Comparison of ENCODE assay signal across 29 cellular contexts in the genomic region with DNA sequence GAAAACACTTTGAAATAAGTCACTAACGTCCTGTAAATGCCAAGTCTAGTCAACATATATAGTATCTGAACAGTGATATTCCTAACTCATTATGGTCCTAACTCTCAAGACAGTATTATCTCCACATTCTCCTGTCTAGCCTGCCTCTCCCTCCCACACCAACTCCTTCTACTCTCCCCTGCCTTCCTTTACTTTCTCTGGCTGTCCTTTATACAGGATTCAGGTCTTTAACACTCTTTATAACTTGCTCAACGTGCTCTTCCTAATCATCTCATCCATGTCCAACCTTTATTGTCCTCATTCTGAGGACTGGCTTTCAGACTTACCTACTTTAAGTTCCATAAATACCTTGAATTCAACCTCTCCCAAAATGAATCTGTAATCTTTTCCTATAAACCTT. TPM values are rescaled to one million over a fixed set of nuclear protein-coding genes. Genes with fewer than 3 reads are reported as not detected.
A peak's percentile ranks its signal among the peaks of the same experiment; 100 is the strongest.
DNase-seq lines count a peak whose midpoint lies in the region; ATAC-seq and TF ChIP-seq lines count a peak whose summit lies in the region.
"Had no signal": no experiment of that assay in that cellular context is flagged by ENCODE, and none has a peak within 500 bp of the region (broad histone marks: within the 10 kb centered on the region; RNA-seq: fewer than 3 reads in every experiment).

No MANE protein-coding gene starts in this region.

- no peak overlapping the region for H3K27ac ChIP-seq in CD8-positive, alpha-beta memory T cell (ENCODE audit: low read depth, low read length)
- H3K27ac ChIP-seq: A549, coronary artery, SJSA1 had no signal

- TF ChIP-seq CTCF in glutamatergic neuron (IDR thresholded peaks at IDR 0.05; ENCODE audit: partially characterized antibody, unreplicated experiment) (no peak), chondrocyte (IDR thresholded peaks at IDR 0.05) (no peak)

- H3K36me3 ChIP-seq in CD8-positive, alpha-beta memory T cell (ENCODE audit: insufficient read depth, low read length) = peaks cover 3% of the 10 kb centered on the region
- H3K36me3 ChIP-seq: MG63 had no signal

- H3K27me3 ChIP-seq in CD8-positive, alpha-beta memory T cell (ENCODE audit: insufficient read depth, low read length, poor library complexity, severe bottlenecking) = no peaks in the 10 kb centered on the region
- H3K27me3 ChIP-seq: MG63, SJSA1 had no signal

- H3K27me3 Mint-ChIP-seq in activated naive CD8-positive, alpha-beta T cell = no peaks in the 10 kb centered on the region
- H3K27me3 Mint-ChIP-seq in activated naive CD8-positive, alpha-beta T cell treated with anti-CD3 and anti-CD28 coated beads for 36 hours = no peaks in the 10 kb centered on the region
- no peaks in the 10 kb centered on the region for H3K27me3 Mint-ChIP-seq in CD8-positive, alpha-beta memory T cell
- H3K27me3 Mint-ChIP-seq in glutamatergic neuron (ENCODE audit: unreplicated experiment) (peaks cover 2% of the 10 kb centered on the region), chondrocyte (ENCODE audit: low read depth) (no peaks in the 10 kb centered on the region)
- no peaks in the 10 kb centered on the region for H3K27me3 Mint-ChIP-seq in stimulated activated memory B cell treated with anti-CD40 and anti-IgM and Interleukin-4, amounts not matched to agents 10 μg/mL and 1 μg/mL and 100 μg/mL, for 72 hours
- H3K27me3 Mint-ChIP-seq: activated CD4-positive, alpha-beta memory T cell treated with anti-CD3 and anti-CD28 coated beads for 36 hours; activated naive CD8-positive, alpha-beta T cell treated with anti-CD3 and anti-CD28 coated beads, Interleukin-2, amount 10 ng/mL, durations not matched to agents 7 days and 5 days had no signal

- H3K4me1 Mint-ChIP-seq in activated naive CD8-positive, alpha-beta T cell (ENCODE audit: low read depth) = peaks cover 51% of the 10 kb centered on the region
- H3K4me1 Mint-ChIP-seq in activated naive CD8-positive, alpha-beta T cell treated with anti-CD3 and anti-CD28 coated beads for 36 hours = peaks cover 34% of the 10 kb centered on the region
- H3K4me1 Mint-ChIP-seq in CD8-positive, alpha-beta memory T cell = peaks cover 74 to 94% (median 86%) of the 10 kb centered on the region in 3 donors
- H3K4me1 Mint-ChIP-seq in glutamatergic neuron (ENCODE audit: low read depth, unreplicated experiment) = peaks cover 39% of the 10 kb centered on the region
- peaks cover 67% of the 10 kb centered on the region for H3K4me1 Mint-ChIP-seq in stimulated activated memory B cell treated with anti-CD40 and anti-IgM and Interleukin-4, amounts not matched to agents 10 μg/mL and 1 μg/mL and 100 μg/mL, for 72 hours
- peaks cover 42% of the 10 kb centered on the region for H3K4me1 Mint-ChIP-seq in chondrocyte (ENCODE audit: low read depth)

- H3K4me1 ChIP-seq in CD8-positive, alpha-beta memory T cell (ENCODE audit: insufficient read depth, low read length) = peaks cover 42% of the 10 kb centered on the region

- no peaks in the 10 kb centered on the region for H3K36me3 Mint-ChIP-seq in activated naive CD8-positive, alpha-beta T cell
- H3K36me3 Mint-ChIP-seq in activated naive CD8-positive, alpha-beta T cell treated with anti-CD3 and anti-CD28 coated beads for 36 hours = peaks cover 12% of the 10 kb centered on the region
- H3K36me3 Mint-ChIP-seq in CD8-positive, alpha-beta memory T cell = peaks cover 0 to 19% (median 9%) of the 10 kb centered on the region in 3 donors
- H3K36me3 Mint-ChIP-seq in glutamatergic neuron (ENCODE audit: unreplicated experiment) (no peaks in the 10 kb centered on the region), chondrocyte (ENCODE audit: low read depth) (peaks cover 1% of the 10 kb centered on the region)
- H3K36me3 Mint-ChIP-seq in stimulated activated memory B cell treated with anti-CD40 and anti-IgM and Interleukin-4, amounts not matched to agents 10 μg/mL and 1 μg/mL and 100 μg/mL, for 72 hours = peaks cover 47% of the 10 kb centered on the region

- H3K4me3 Mint-ChIP-seq in activated naive CD8-positive, alpha-beta T cell = no peak overlapping the region
- no peak overlapping the region for H3K4me3 Mint-ChIP-seq in activated naive CD8-positive, alpha-beta T cell treated with anti-CD3 and anti-CD28 coated beads for 36 hours
- no peak overlapping the region for H3K4me3 Mint-ChIP-seq in CD8-positive, alpha-beta memory T cell
- no peak overlapping the region for H3K4me3 Mint-ChIP-seq in glutamatergic neuron (ENCODE audit: unreplicated experiment)
- H3K4me3 Mint-ChIP-seq in stimulated activated memory B cell treated with anti-CD40 and anti-IgM and Interleukin-4, amounts not matched to agents 10 μg/mL and 1 μg/mL and 100 μg/mL, for 72 hours = no peak overlapping the region
- no peak overlapping the region for H3K4me3 Mint-ChIP-seq in chondrocyte (ENCODE audit: unreplicated experiment)
- H3K4me3 Mint-ChIP-seq: activated CD4-positive, alpha-beta memory T cell treated with anti-CD3 and anti-CD28 coated beads for 36 hours; activated naive CD8-positive, alpha-beta T cell treated with anti-CD3 and anti-CD28 coated beads, Interleukin-2, amount 10 ng/mL, durations not matched to agents 7 days and 5 days; H9 had no signal

- ATAC-seq in stimulated activated memory B cell treated with anti-CD40 and anti-IgM and Interleukin-4, amounts not matched to agents 10 μg/mL and 1 μg/mL and 100 μg/mL, for 72 hours = no peak
- ATAC-seq in HG02870 (IDR thresholded peaks at IDR 0.05; ENCODE audit: unreplicated experiment) = no peak
- ATAC-seq: A549 had no signal

- no peak overlapping the region for H3K4me3 ChIP-seq in CD8-positive, alpha-beta memory T cell (ENCODE audit: low read length)
- H3K4me3 ChIP-seq: A549, coronary artery, MG63, SJSA1 had no signal

- CTCF ChIA-PET in CD8-positive, alpha-beta memory T cell (lab: Charles Lee) = no interaction called here

- no peaks in the 10 kb centered on the region for H3K9me3 Mint-ChIP-seq in activated naive CD8-positive, alpha-beta T cell (ENCODE audit: low read depth)
- H3K9me3 Mint-ChIP-seq in activated naive CD8-positive, alpha-beta T cell treated with anti-CD3 and anti-CD28 coated beads for 36 hours = no peaks in the 10 kb centered on the region
- no peaks in the 10 kb centered on the region for H3K9me3 Mint-ChIP-seq in CD8-positive, alpha-beta memory T cell
- H3K9me3 Mint-ChIP-seq in glutamatergic neuron (ENCODE audit: unreplicated experiment) (peaks cover 2% of the 10 kb centered on the region), chondrocyte (ENCODE audit: low read depth) (no peaks in the 10 kb centered on the region)
- no peaks in the 10 kb centered on the region for H3K9me3 Mint-ChIP-seq in stimulated activated memory B cell treated with anti-CD40 and anti-IgM and Interleukin-4, amounts not matched to agents 10 μg/mL and 1 μg/mL and 100 μg/mL, for 72 hours
- H3K9me3 Mint-ChIP-seq: activated CD4-positive, alpha-beta memory T cell treated with anti-CD3 and anti-CD28 coated beads for 36 hours; activated naive CD8-positive, alpha-beta T cell treated with anti-CD3 and anti-CD28 coated beads, Interleukin-2, amount 10 ng/mL, durations not matched to agents 7 days and 5 days; H9 had no signal

- POLR2A ChIA-PET in CD8-positive, alpha-beta memory T cell (lab: Charles Lee) = no interaction called here

- H3K27ac Mint-ChIP-seq in activated naive CD8-positive, alpha-beta T cell = peak overlapping the region; percentile 35
- no peak overlapping the region for H3K27ac Mint-ChIP-seq in activated naive CD8-positive, alpha-beta T cell treated with anti-CD3 and anti-CD28 coated beads for 36 hours
- H3K27ac Mint-ChIP-seq in CD8-positive, alpha-beta memory T cell = peak overlapping the region in 6 of 8 donors; percentile 3 to 74 (median 36)
- H3K27ac Mint-ChIP-seq in glutamatergic neuron (ENCODE audit: unreplicated experiment) (peak overlapping the region; percentile 7), chondrocyte (ENCODE audit: unreplicated experiment) (no peak overlapping the region)
- peak overlapping the region; percentile 24 for H3K27ac Mint-ChIP-seq in stimulated activated memory B cell treated with anti-CD40 and anti-IgM and Interleukin-4, amounts not matched to agents 10 μg/mL and 1 μg/mL and 100 μg/mL, for 72 hours
- H3K27ac Mint-ChIP-seq: activated CD4-positive, alpha-beta memory T cell treated with anti-CD3 and anti-CD28 coated beads for 36 hours; activated naive CD8-positive, alpha-beta T cell treated with anti-CD3 and anti-CD28 coated beads, Interleukin-2, amount 10 ng/mL, durations not matched to agents 7 days and 5 days; H9 had no signal

- H3K9me3 ChIP-seq in CD8-positive, alpha-beta memory T cell (ENCODE audit: low read length) = no peaks in the 10 kb centered on the region
- H3K9me3 ChIP-seq: A549, MG63, SJSA1 had no signal

- DNase-seq in activated naive CD8-positive, alpha-beta T cell treated with anti-CD3 and anti-CD28 coated beads for 36 hours = no peak
- no peak for DNase-seq in CD8-positive, alpha-beta memory T cell
- DNase-seq in glutamatergic neuron (no peak), UCSD-AML1 (lab: John Stamatoyannopoulos, UW; ENCODE audit: unreplicated experiment) (no peak), chondrocyte (ENCODE audit: low spot score) (no peak)
- DNase-seq: activated CD4-positive, alpha-beta memory T cell treated with anti-CD3 and anti-CD28 coated beads for 36 hours; activated CD4-positive, CD25-positive, alpha-beta regulatory T cell; activated CD8-positive, alpha-beta memory T cell treated with anti-CD3 and anti-CD28 coated beads, Interleukin-2, amount 50 U/mL, for 48 hours; activated effector memory CD4-positive, alpha-beta T cell treated with Interleukin-2 at 50 U/mL for 16 hours; activated naive CD8-positive, alpha-beta T cell treated with anti-CD3 and anti-CD28 coated beads, Interleukin-2, amount 10 ng/mL, durations not matched to agents 7 days and 5 days; aorta; COR-L47; DMS53; H9; islet precursor cell; KG1; MG63; NCI-H1105 treated with DMSO at 0.1 percent for 48 hours; NCI-H187 treated with DMSO at 0.1 percent for 48 hours; NCI-H2171 treated with DMSO at 0.1 percent for 48 hours; NCI-H510A treated with DMSO at 0.1 percent for 48 hours; stimulated activated CD4-positive, alpha-beta T cell treated with anti-CD3 and anti-CD28 coated beads, Interleukin-15, amount 100 ng/mL, for 24 hours; stimulated activated CD4-positive, alpha-beta T cell treated with anti-CD3 and anti-CD28 coated beads, Interleukin-4, amount 100 ng/mL, for 4 hours had no signal

RNA-seq across cellular contexts. Expression of a gene that starts 42.5 kb away (rescaled TPM):
- 100 to 1,000 TPM; 136 to 139 TPM for total RNA-seq in activated naive CD8-positive, alpha-beta T cell treated with anti-CD3 and anti-CD28 coated beads for 36 hours
- 100 to 1,000 TPM; 143 to 147 TPM for total RNA-seq in CD8-positive, alpha-beta memory T cell
- polyA plus RNA-seq in CD8-positive, alpha-beta memory T cell = 101 TPM
- total RNA-seq in glutamatergic neuron (ENCODE audit: unreplicated experiment) (181 TPM), chondrocyte (134 to 148 TPM (median 142 TPM) in 3 replicates)

Comparison
In these comparisons a context has a peak if more than half of its experiments do, and no peak if none do; other contexts are left out.
1. H3K27ac Mint-ChIP-seq: peak in activated naive CD8-positive, alpha-beta T cell (single experiment), CD8-positive, alpha-beta memory T cell (6 of 8), glutamatergic neuron (single experiment) and stimulated activated memory B cell treated with anti-CD40 and anti-IgM and Interleukin-4, amounts not matched to agents 10 μg/mL and 1 μg/mL and 100 μg/mL, for 72 hours (single experiment); none in activated naive CD8-positive, alpha-beta T cell treated with anti-CD3 and anti-CD28 coated beads for 36 hours (single experiment) and chondrocyte (single experiment).